ENCODE assay signal across 23 cellular contexts in genomic region chr9:124724415-124725067, GRCh38. TPM values are rescaled to one million over a fixed set of nuclear protein-coding genes. Genes with fewer than 3 reads are reported as not detected.
DNase-seq lines count a peak whose midpoint lies in the region; ATAC-seq, FAIRE-seq and TF ChIP-seq lines count a peak whose summit lies in the region.
"Had no signal": no experiment of that assay in that cellular context is flagged by ENCODE, and none has a peak within 500 bp of the region (broad histone marks: within the 10 kb centered on the region; RNA-seq: fewer than 3 reads in every experiment).

No MANE protein-coding gene starts in this region.

- no peak overlapping the region for H3K56ac ChIP-seq in IMR-90 (ENCODE audit: extremely low read depth, insufficient read depth, low read length)

- H4K91ac ChIP-seq in IMR-90 (ENCODE audit: insufficient read depth, low read depth, low read length): no peak overlapping the region

- peaks cover 4% of the 10 kb centered on the region for H3K9me1 ChIP-seq in IMR-90 (ENCODE audit: insufficient read depth, low read length)

- H4K8ac ChIP-seq in IMR-90 (ENCODE audit: low read depth in 2 of 2, low read length in 2 of 2): no peak overlapping the region

- no peak overlapping the region for H2BK120ac ChIP-seq in IMR-90 (ENCODE audit: low read depth, low read length)

- H3K4me2 ChIP-seq in IMR-90 (ENCODE audit: low read depth, low read length): peak overlapping the region; percentile 69
- H3K4me2 ChIP-seq: BLaER1 treated with 17β-estradiol and CSF1 and Interleukin-3, amounts not matched to agents 10 nM and 100 nM had no signal

- no peak for TF ChIP-seq POLR2A in IMR-90 (IDR thresholded peaks at IDR 0.05; ENCODE audit: low read depth, low read length)

- no peak for TF ChIP-seq CTCF in IMR-90 (conservative IDR thresholded peaks at IDR 0.05; ENCODE audit: low read depth, low read length)
- no peak for TF ChIP-seq CTCF in choroid plexus epithelial cell (conservative IDR thresholded peaks at IDR 0.05; ENCODE audit: low read depth, low read length)

- H3K36me3 Mint-ChIP-seq in activated CD4-positive, alpha-beta T cell treated with anti-CD3 and anti-CD28 coated beads, Interleukin-2, amount 10 ng/mL, durations not matched to agents 24 days and 14 days (ENCODE audit: low read depth): no peaks in the 10 kb centered on the region
- H3K36me3 Mint-ChIP-seq: naive thymus-derived CD8-positive, alpha-beta T cell had no signal

- ATAC-seq in IMR-90 (ENCODE audit: low read depth) (peak; percentile 25), aorta (ENCODE audit: low FRiP score) (no peak)
- ATAC-seq: naive thymus-derived CD8-positive, alpha-beta T cell; WTC11 had no signal

- in situ Hi-C loops in IMR-90 (cut with MboI; ENCODE audit: low sequenced_read_pairs): loop anchor here (25.0 kb wide), 1 partner anchor 312 kb away; the partner anchor contains the start of gene PSMB7

- H2AK5ac ChIP-seq in IMR-90 (ENCODE audit: low read depth, low read length): no peak overlapping the region

- no peak overlapping the region for H3K27ac Mint-ChIP-seq in activated CD4-positive, alpha-beta T cell treated with anti-CD3 and anti-CD28 coated beads, Interleukin-2, amount 10 ng/mL, durations not matched to agents 24 days and 14 days
- H3K27ac Mint-ChIP-seq: naive thymus-derived CD8-positive, alpha-beta T cell; WTC11 had no signal

- intact Hi-C loops in IMR-90 (cut with micrococcal nuclease) (no loop called here), aorta (cut with DNase I) (no loop called here)
- intact Hi-C loops in activated CD4-positive, alpha-beta T cell treated with anti-CD3 and anti-CD28 coated beads, Interleukin-2, amount 10 ng/mL, durations not matched to agents 24 days and 14 days (cut with micrococcal nuclease): no loop called here

- no peak for TF ChIP-seq RAD21 in IMR-90 (IDR thresholded peaks at IDR 0.05; ENCODE audit: low read length)

- no peak for DNase-seq in IMR-90
- DNase-seq in choroid plexus epithelial cell (ENCODE audit: low read depth): peak; percentile 10
- peak; percentile 38 for DNase-seq in small intestine
- no peak for DNase-seq in activated CD4-positive, alpha-beta T cell treated with anti-CD3 and anti-CD28 coated beads, Interleukin-2, amount 10 ng/mL, durations not matched to agents 24 days and 14 days
- DNase-seq in aorta: no peak
- no peak for DNase-seq in NCI-H2227 treated with DMSO at 0.1 percent for 48 hours (lab: John Stamatoyannopoulos, UW)
- DNase-seq: activated CD8-positive, alpha-beta memory T cell treated with anti-CD3 and anti-CD28 coated beads, Interleukin-2, amount 50 U/mL, for 4 hours; activated naive CD4-positive, alpha-beta T cell treated with anti-CD3 and anti-CD28 coated beads, Interleukin-2, amount 50 U/mL, for 16 hours; DMS79 treated with DMSO at 0.1 percent for 48 hours; heart right ventricle; mesendoderm; naive thymus-derived CD8-positive, alpha-beta T cell; NCI-H1092; NCI-H187 treated with DMSO at 0.1 percent for 48 hours; ovary; Right ventricle myocardium superior; stimulated activated CD4-positive, alpha-beta T cell treated with anti-CD3 and anti-CD28 coated beads, Interleukin-1b, Interleukin-23, amount 100 ng/mL, for 48 hours; substantia nigra had no signal

- H3K4me3 ChIP-seq in IMR-90 (ENCODE audit: insufficient read depth, low read depth, low read length) (no peak overlapping the region), choroid plexus epithelial cell (ENCODE audit: low read depth, low read length) (no peak overlapping the region), mucosa of rectum (ENCODE audit: low read length in 2 of 2) (peak overlapping the region in 1 of 2 donors; percentile 42), small intestine (ENCODE audit: low read depth in 1 of 2, low read length in 2 of 2) (no peak overlapping the region), aorta (ENCODE audit: low read length in 2 of 2) (no peak overlapping the region)
- H3K4me3 ChIP-seq: BLaER1 treated with 17β-estradiol and CSF1 and Interleukin-3, amounts not matched to agents 10 nM and 100 nM; heart right ventricle; ovary had no signal

- no peak overlapping the region for H3K23ac ChIP-seq in IMR-90 (ENCODE audit: low read depth, low read length)

- dilution Hi-C loops in IMR-90 (cut with HindIII; ENCODE audit: low sequenced_read_pairs, unreplicated experiment): no loop called here

- H3K27ac ChIP-seq in IMR-90 (ENCODE audit: insufficient read depth, low read length): peak overlapping the region; percentile 9; the same call in 1 of the 2 replicates
- peak overlapping the region; percentile 10 to 45 for H3K27ac ChIP-seq in mucosa of rectum (ENCODE audit: low read depth in 2 of 2, low read length in 2 of 2)
- peak overlapping the region; percentile 73 to 84 for H3K27ac ChIP-seq in small intestine (ENCODE audit: low read depth in 1 of 2, low read length in 1 of 2)
- H3K27ac ChIP-seq in aorta (ENCODE audit: low read depth in 1 of 2, low read length in 2 of 2): no peak overlapping the region
- H3K27ac ChIP-seq: BLaER1 treated with 17β-estradiol and CSF1 and Interleukin-3, amounts not matched to agents 10 nM and 100 nM; heart right ventricle; ovary had no signal

- H2AFZ ChIP-seq in IMR-90 (replicated peaks; ENCODE audit: low read length, poor library complexity): no peak overlapping the region

- H3K4me1 ChIP-seq in IMR-90 (ENCODE audit: control insufficient read depth, insufficient read depth, low read length) (peaks cover 10% of the 10 kb centered on the region), mucosa of rectum (ENCODE audit: control insufficient read depth in 2 of 2, insufficient read depth in 2 of 2, low read length in 2 of 2) (peaks cover 7 to 22% of the 10 kb centered on the region in 2 donors), small intestine (ENCODE audit: control insufficient read depth in 2 of 2, insufficient read depth in 1 of 2, low read depth in 1 of 2, low read length in 1 of 2) (peaks cover 6 to 7% of the 10 kb centered on the region in 2 donors), aorta (ENCODE audit: control insufficient read depth in 1 of 2, insufficient read depth in 2 of 2, low read length in 2 of 2) (no peaks in the 10 kb centered on the region)
- H3K4me1 ChIP-seq: BLaER1 treated with 17β-estradiol and CSF1 and Interleukin-3, amounts not matched to agents 10 nM and 100 nM had no signal

- no peaks in the 10 kb centered on the region for H3K79me1 ChIP-seq in IMR-90 (ENCODE audit: low read depth in 1 of 2, low read length in 2 of 2)

- H3K36me3 ChIP-seq in IMR-90 (ENCODE audit: control insufficient read depth, insufficient read depth, low read length) (no peaks in the 10 kb centered on the region), mucosa of rectum (ENCODE audit: control insufficient read depth in 2 of 2, insufficient read depth in 2 of 2, low read length in 2 of 2) (no peaks in the 10 kb centered on the region), small intestine (ENCODE audit: control insufficient read depth in 2 of 2, insufficient read depth in 2 of 2, low read length in 2 of 2) (no peaks in the 10 kb centered on the region), aorta (ENCODE audit: control insufficient read depth in 1 of 2, insufficient read depth in 2 of 2, low read length in 1 of 2) (no peaks in the 10 kb centered on the region)
- H3K36me3 ChIP-seq: BLaER1 treated with 17β-estradiol and CSF1 and Interleukin-3, amounts not matched to agents 10 nM and 100 nM; heart right ventricle; ovary had no signal

- H4K5ac ChIP-seq in IMR-90 (ENCODE audit: low read depth, low read length): no peak overlapping the region; the same call in 1 of the 2 replicates

- H3K27me3 Mint-ChIP-seq in activated CD4-positive, alpha-beta T cell treated with anti-CD3 and anti-CD28 coated beads, Interleukin-2, amount 10 ng/mL, durations not matched to agents 24 days and 14 days: peaks cover 8% of the 10 kb centered on the region

- H3K9me3 ChIP-seq in IMR-90 (ENCODE audit: control insufficient read depth, insufficient read depth, low read length) (no peaks in the 10 kb centered on the region), mucosa of rectum (ENCODE audit: control insufficient read depth in 2 of 2, low read length in 2 of 2) (no peaks in the 10 kb centered on the region), small intestine (ENCODE audit: control insufficient read depth, low read depth) (no peaks in the 10 kb centered on the region), aorta (ENCODE audit: control insufficient read depth, low read length) (no peaks in the 10 kb centered on the region)
- H3K9me3 ChIP-seq: BLaER1 treated with 17β-estradiol and CSF1 and Interleukin-3, amounts not matched to agents 10 nM and 100 nM; heart right ventricle; ovary had no signal

- peaks cover 4% of the 10 kb centered on the region; the same call in 1 of the 2 replicates for H4K20me1 ChIP-seq in IMR-90 (ENCODE audit: insufficient read depth, low read length)
- H4K20me1 ChIP-seq: BLaER1 treated with 17β-estradiol and CSF1 and Interleukin-3, amounts not matched to agents 10 nM and 100 nM had no signal

- H3K4ac ChIP-seq in IMR-90 (ENCODE audit: low read depth, low read length): no peak overlapping the region

- no peaks in the 10 kb centered on the region for H3K9me3 Mint-ChIP-seq in activated CD4-positive, alpha-beta T cell treated with anti-CD3 and anti-CD28 coated beads, Interleukin-2, amount 10 ng/mL, durations not matched to agents 24 days and 14 days
- H3K9me3 Mint-ChIP-seq: naive thymus-derived CD8-positive, alpha-beta T cell; WTC11 had no signal

- no TSS peak for BruUV-seq in IMR-90 (replicated peaks; lab: Mats Ljungman, UMichigan)

- no peaks in the 10 kb centered on the region for H3K27me3 ChIP-seq in IMR-90 (ENCODE audit: control insufficient read depth, insufficient read depth, low read length)
- no peaks in the 10 kb centered on the region for H3K27me3 ChIP-seq in mucosa of rectum (ENCODE audit: control insufficient read depth in 2 of 2, insufficient read depth in 2 of 2, low read length in 2 of 2)
- H3K27me3 ChIP-seq in small intestine (ENCODE audit: control insufficient read depth in 2 of 2, insufficient read depth in 2 of 2, low read length in 2 of 2): no peaks in the 10 kb centered on the region
- H3K27me3 ChIP-seq in aorta (ENCODE audit: control insufficient read depth in 1 of 2, insufficient read depth in 2 of 2, low read length in 1 of 2): no peaks in the 10 kb centered on the region
- H3K27me3 ChIP-seq: BLaER1 treated with 17β-estradiol and CSF1 and Interleukin-3, amounts not matched to agents 10 nM and 100 nM; heart right ventricle; ovary had no signal

- FAIRE-seq in small intestine (lab: Jason Lieb, UNC): no peak
- FAIRE-seq: astrocyte, urothelium cell line had no signal

- 0 out of 2 replicates have a peak overlapping the region, but pooled peaks have one; percentile 21 for H2BK20ac ChIP-seq in IMR-90 (ENCODE audit: low read depth, low read length)

- H3K4me3 Mint-ChIP-seq in activated CD4-positive, alpha-beta T cell treated with anti-CD3 and anti-CD28 coated beads, Interleukin-2, amount 10 ng/mL, durations not matched to agents 24 days and 14 days: no peak overlapping the region
- H3K4me3 Mint-ChIP-seq: naive thymus-derived CD8-positive, alpha-beta T cell; WTC11 had no signal

- H3K14ac ChIP-seq in IMR-90 (replicated peaks; ENCODE audit: low read depth, low read length): no peak overlapping the region

- peak overlapping the region; percentile 45; the same call in 1 of the 2 replicates for H3K18ac ChIP-seq in IMR-90 (ENCODE audit: low read depth, low read length)

- no peak overlapping the region for H2AK9ac ChIP-seq in IMR-90 (replicated peaks; ENCODE audit: low read depth, low read length, poor library complexity)

- no peak overlapping the region for H2BK15ac ChIP-seq in IMR-90 (ENCODE audit: low read depth, low read length)

- POLR2A ChIA-PET in IMR-90 (lab: Charles Lee; ENCODE audit: unreplicated experiment): interaction anchor here (0.5 kb wide), 1 partner anchor 13 kb away, joined by 3 read pairs; no protein-coding TSS in a partner anchor

- no peak overlapping the region for H3K9ac ChIP-seq in IMR-90 (ENCODE audit: low read depth, low read length)
- H3K9ac ChIP-seq in mucosa of rectum (ENCODE audit: low read depth in 1 of 2, low read length in 2 of 2): peak overlapping the region in 1 of 2 donors; percentile 26
- H3K9ac ChIP-seq: BLaER1 treated with 17β-estradiol and CSF1 and Interleukin-3, amounts not matched to agents 10 nM and 100 nM had no signal

- peaks cover 5% of the 10 kb centered on the region for H3K4me1 Mint-ChIP-seq in activated CD4-positive, alpha-beta T cell treated with anti-CD3 and anti-CD28 coated beads, Interleukin-2, amount 10 ng/mL, durations not matched to agents 24 days and 14 days
- H3K4me1 Mint-ChIP-seq: naive thymus-derived CD8-positive, alpha-beta T cell had no signal

- CTCF ChIA-PET in IMR-90 (lab: Yijun Ruan, JAX): interaction anchor here (0.7 kb wide), 1 partner anchor 20 kb away, joined by 5 read pairs; no protein-coding TSS in a partner anchor

- no peak overlapping the region for H2BK5ac ChIP-seq in IMR-90 (ENCODE audit: low read depth, low read length, poor library complexity, severe bottlenecking)

- no CpG with 5 or more reads among the region's 3 CpGs for WGBS in IMR-90 (ENCODE audit: extremely low coverage in 2 of 2, insufficient read length in 1 of 2), 2 experiments
- 12 to 31% (median 18%) methylated on average over 3 of the region's 3 CpGs for WGBS in small intestine, 3 donors
- WGBS in aorta, 2 donors: 70 to 72% methylated on average over 3 of the region's 3 CpGs

RNA-seq across cellular contexts. Expression of gene NR6A1, which starts 46.6 kb away (rescaled TPM):
- total RNA-seq in IMR-90 (2012; rRNA removed) (0.28 and 0.36 TPM in 2 replicates), aorta (1 to 10 TPM in 1 of 2 donors, under 1 TPM in 1; 0.42 to 1.6 TPM)
- polyA plus RNA-seq in IMR-90 (2012; rRNA removed) (0.10 and 0.14 TPM in 2 replicates), small intestine (1 to 10 TPM; 2.3 to 6.0 (median 3.0) TPM), aorta (under 1 TPM; 0.26 to 0.50 TPM)
- polyA plus RNA-seq in IMR-90 (2012; cell fraction: cytosol; rRNA removed): 0.03 TPM in 2 replicates
- 0.46 and 0.58 TPM in 2 replicates for polyA plus RNA-seq in IMR-90 (2012; cell fraction: nucleus; rRNA removed; ENCODE audit: low replicate concordance)
- total RNA-seq in activated CD4-positive, alpha-beta T cell treated with anti-CD3 and anti-CD28 coated beads, Interleukin-2, amount 10 ng/mL, durations not matched to agents 24 days and 14 days: 2.3 and 2.7 TPM in 2 replicates
- polyA plus RNA-seq: naive thymus-derived CD8-positive, alpha-beta T cell had no signal

RNA-seq across cellular contexts. Expression of gene OLFML2A, which starts 52.4 kb away (rescaled TPM):
- total RNA-seq in IMR-90 (2012; rRNA removed) (1.4 and 2.0 TPM in 2 replicates), aorta (10 to 100 TPM in 1 of 2 donors, 1 to 10 TPM in 1; 7.1 to 15.9 TPM)
- polyA plus RNA-seq in IMR-90 (2012; rRNA removed) (4.7 and 5.9 TPM in 2 replicates), small intestine (1 to 10 TPM in 1 of 3 donors, under 1 TPM in 2; 0.22 to 3.4 (median 0.27) TPM), aorta (under 1 TPM; 0.13 to 0.20 TPM)
- polyA plus RNA-seq in IMR-90 (2012; cell fraction: cytosol; rRNA removed): 5.6 and 18.2 TPM in 2 replicates
- polyA plus RNA-seq in IMR-90 (2012; cell fraction: nucleus; rRNA removed; ENCODE audit: low replicate concordance): 4.1 and 7.9 TPM in 2 replicates
- not detected in 2 replicates for total RNA-seq in activated CD4-positive, alpha-beta T cell treated with anti-CD3 and anti-CD28 coated beads, Interleukin-2, amount 10 ng/mL, durations not matched to agents 24 days and 14 days
- polyA plus RNA-seq: naive thymus-derived CD8-positive, alpha-beta T cell had no signal

Comparison
In these comparisons a context has a peak if more than half of its experiments do, and no peak if none do; other contexts are left out.
1. DNase-seq: peak in choroid plexus epithelial cell (single experiment) and small intestine (single experiment); none in IMR-90 (single experiment), activated CD4-positive, alpha-beta T cell treated with anti-CD3 and anti-CD28 coated beads, Interleukin-2, amount 10 ng/mL, durations not matched to agents 24 days and 14 days (single experiment), aorta (0 of 2) and NCI-H2227 treated with DMSO at 0.1 percent for 48 hours (single experiment).
2. H3K27ac ChIP-seq: peak in IMR-90 (single experiment), mucosa of rectum (2 of 2) and small intestine (2 of 2); none in aorta (0 of 2).